In genomic region chr12:94150483-94151225, GRCh38 we compare ENCODE assay signal across 10 cellular contexts. TPM values are rescaled to one million over a fixed set of nuclear protein-coding genes. Genes with fewer than 3 reads are reported as not detected.
DNase-seq lines count a peak whose midpoint lies in the region; ATAC-seq and TF ChIP-seq lines count a peak whose summit lies in the region.
"Had no signal": no experiment of that assay in that cellular context is flagged by ENCODE, and none has a peak within 500 bp of the region (broad histone marks: within the 10 kb centered on the region; RNA-seq: fewer than 3 reads in every experiment).

No MANE protein-coding gene starts in this region.

- H3K27me3 ChIP-seq in CD4-positive, alpha-beta memory T cell (ENCODE audit: insufficient read depth, low read length) = no peaks in the 10 kb centered on the region
- no peaks in the 10 kb centered on the region for H3K27me3 ChIP-seq in KMS-11 (ENCODE audit: insufficient read depth, low read depth)

- H3K4me1 ChIP-seq in CD4-positive, alpha-beta memory T cell (ENCODE audit: insufficient read depth, low read length) = peaks cover 33% of the 10 kb centered on the region
- peaks cover 25% of the 10 kb centered on the region for H3K4me1 ChIP-seq in KMS-11 (ENCODE audit: low read depth, poor library complexity, severe bottlenecking)

- H3K4me1 Mint-ChIP-seq in CD4-positive, alpha-beta memory T cell = peaks cover 32 to 57% (median 45%) of the 10 kb centered on the region in 4 donors

- no peak overlapping the region for H3K27ac ChIP-seq in CD4-positive, alpha-beta memory T cell (ENCODE audit: low read depth, low read length)
- no peak overlapping the region for H3K27ac ChIP-seq in KMS-11
- H3K27ac ChIP-seq: body of pancreas had no signal

- H4K20me1 ChIP-seq in KMS-11 (ENCODE audit: insufficient read depth) = no peaks in the 10 kb centered on the region

- peak overlapping the region; percentile 75 for H2AFZ ChIP-seq in KMS-11 (ENCODE audit: low read depth)

- H3K9me3 Mint-ChIP-seq in CD4-positive, alpha-beta memory T cell = no peaks in the 10 kb centered on the region

- no peaks in the 10 kb centered on the region for H3K9me3 ChIP-seq in CD4-positive, alpha-beta memory T cell (ENCODE audit: control insufficient read depth in 1 of 2, low read length in 2 of 2)
- H3K9me3 ChIP-seq: body of pancreas had no signal

- intact Hi-C loops in CD4-positive, alpha-beta memory T cell (cut with micrococcal nuclease) = no loop called here
- intact Hi-C loops in Right ventricle myocardium superior (cut with DNase I) = no loop called here

- H3K4me3 ChIP-seq in CD4-positive, alpha-beta memory T cell (ENCODE audit: low read length in 2 of 2) = peak overlapping the region; percentile 49 to 62
- H3K4me3 ChIP-seq in KMS-11 (IDR thresholded peaks at IDR 0.05; ENCODE audit: insufficient read depth, low read depth, low read length) = no peak overlapping the region

- CTCF ChIA-PET in CD4-positive, alpha-beta memory T cell (lab: Charles Lee; ENCODE audit: partially characterized antibody) = interaction anchor here (0.7 to 2.3 kb wide), 14 partner anchors 16 to 384 kb away, joined by 3 to 8 read pairs (median 3); partner anchors contain the start of gene CEP83

- POLR2A ChIA-PET in CD4-positive, alpha-beta memory T cell (lab: Charles Lee; ENCODE audit: partially characterized antibody) = interaction anchor here (0.9 to 4.7 kb wide), 8 partner anchors 7 to 309 kb away, joined by 3 to 58 read pairs (median 10); partner anchors contain the start of gene CEP83

- no peaks in the 10 kb centered on the region; the same call in 1 of the 2 replicates for H3K79me2 ChIP-seq in KMS-11 (ENCODE audit: insufficient read depth, low read depth)

- no peak for TF ChIP-seq CTCF in KMS-11 (conservative IDR thresholded peaks at IDR 0.05; ENCODE audit: low read depth, low read length)

- peaks cover 0 to 9% of the 10 kb centered on the region in 2 donors for H3K36me3 Mint-ChIP-seq in CD4-positive, alpha-beta memory T cell

- peak overlapping the region; percentile 18; the same call in 1 of the 2 replicates for H3K9ac ChIP-seq in KMS-11

- ATAC-seq in Right ventricle myocardium superior (ENCODE audit: poor library complexity) (no peak), GM19324 (IDR thresholded peaks at IDR 0.05; ENCODE audit: low FRiP score, unreplicated experiment) (no peak)
- ATAC-seq: HCT116 had no signal

- H3K36me3 ChIP-seq in CD4-positive, alpha-beta memory T cell (ENCODE audit: insufficient read depth, low read length) = no peaks in the 10 kb centered on the region
- no peaks in the 10 kb centered on the region for H3K36me3 ChIP-seq in KMS-11 (ENCODE audit: insufficient read depth)

- H3K27ac Mint-ChIP-seq in CD4-positive, alpha-beta memory T cell = peak overlapping the region in 5 of 7 donors; percentile 57 to 82 (median 72)

- no peaks in the 10 kb centered on the region for H3K27me3 Mint-ChIP-seq in CD4-positive, alpha-beta memory T cell

- peak; percentile 21 to 57 (median 30) for DNase-seq in CD4-positive, alpha-beta memory T cell
- peak in 2 of 3 experiments; percentile 27 to 28 for DNase-seq in activated CD8-positive, alpha-beta memory T cell treated with anti-CD3 and anti-CD28 coated beads for 48 hours (ENCODE audit: low read depth in 2 of 3, low spot score in 2 of 3)
- peak; percentile 60 for DNase-seq in Right ventricle myocardium superior
- peak; percentile 74 for DNase-seq in retina
- no peak for DNase-seq in EL
- no peak for DNase-seq in kidney glomerular epithelial cell (lab: John Stamatoyannopoulos, UW)

- H3K4me3 Mint-ChIP-seq in CD4-positive, alpha-beta memory T cell = peak overlapping the region; percentile 92 to 98 (median 94)

- H3K4me2 ChIP-seq in KMS-11 = peak overlapping the region; percentile 89

RNA-seq across cellular contexts. Expression of gene PLXNC1, which starts 2.3 kb away (rescaled TPM):
- 10 to 100 TPM; 26.4 to 27.6 TPM for total RNA-seq in CD4-positive, alpha-beta memory T cell
- 1 to 10 TPM; 2.9 to 8.3 TPM for polyA plus RNA-seq in CD4-positive, alpha-beta memory T cell
- total RNA-seq in Right ventricle myocardium superior = 3.3 TPM

Comparison
In these comparisons a context has a peak if more than half of its experiments do, and no peak if none do; other contexts are left out.
1. DNase-seq: peak in CD4-positive, alpha-beta memory T cell (5 of 5), activated CD8-positive, alpha-beta memory T cell treated with anti-CD3 and anti-CD28 coated beads for 48 hours (2 of 3), Right ventricle myocardium superior (single experiment) and retina (single experiment); none in EL (single experiment) and kidney glomerular epithelial cell (single experiment).